In the genomic region with DNA sequence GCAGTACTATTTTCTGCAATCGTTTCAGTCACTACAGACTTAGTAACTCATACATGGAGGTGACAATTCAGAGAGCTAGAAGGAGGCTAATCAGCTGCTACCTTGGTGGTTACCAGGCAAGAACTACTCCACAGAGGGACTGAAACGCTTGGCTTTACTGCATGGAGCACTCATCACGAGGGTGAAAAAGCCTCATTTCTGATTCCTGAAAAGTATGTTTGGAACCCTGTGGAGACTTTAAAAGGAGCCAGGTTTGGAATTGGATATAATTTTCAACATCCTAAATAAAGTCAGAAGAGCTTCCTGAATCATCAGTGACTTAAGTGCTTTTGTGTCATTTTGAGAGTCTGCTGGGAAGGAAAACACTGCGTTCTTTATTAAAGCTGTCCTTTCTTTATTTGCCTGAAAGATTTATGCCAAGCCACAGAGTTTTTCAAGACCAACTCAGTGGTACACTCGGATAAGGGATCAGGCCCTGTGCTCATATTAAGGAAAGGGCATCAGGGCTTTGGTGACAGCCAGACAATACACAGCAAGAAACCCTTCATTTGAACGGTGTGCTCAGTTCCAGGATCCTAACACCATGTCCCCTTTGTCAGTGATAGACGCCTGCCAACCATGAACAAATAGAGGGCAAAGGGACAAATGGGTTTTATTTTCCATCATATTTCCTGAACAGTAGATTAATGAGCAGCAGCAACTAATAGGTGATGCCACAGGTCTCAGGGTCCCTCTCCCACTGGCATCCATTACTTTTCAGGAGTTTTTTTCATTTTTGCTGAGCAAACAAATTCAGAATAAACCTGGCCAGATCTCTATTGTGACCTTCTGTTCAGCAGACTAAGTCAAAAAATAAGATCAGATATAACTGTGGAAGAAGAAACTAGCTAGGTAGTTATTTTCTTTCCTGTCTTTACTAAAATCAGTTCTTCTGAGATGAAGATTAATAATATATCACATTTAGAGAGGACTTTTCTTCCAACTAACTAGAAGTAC, we compare ENCODE assay signal across 10 cellular contexts.
A peak's percentile ranks its signal among the peaks of the same experiment; 100 is the strongest.
DNase-seq lines count a peak whose midpoint lies in the region; ATAC-seq and TF ChIP-seq lines count a peak whose summit lies in the region.
"Had no signal": no experiment of that assay in that cellular context is flagged by ENCODE, and none has a peak within 500 bp of the region (broad histone marks: within the 10 kb centered on the region; RNA-seq: fewer than 3 reads in every experiment).

No MANE protein-coding gene starts in this region.

- peak overlapping the region; percentile 89 for H3K27ac ChIP-seq in caudate nucleus (ENCODE audit: low read depth, low read length)
- no peak overlapping the region for H3K27ac ChIP-seq in right lobe of liver
- H3K27ac ChIP-seq: PC-9 had no signal

- H3K36me3 ChIP-seq in right lobe of liver = peaks cover 0 to 9% (median 2%) of the 10 kb centered on the region in 4 donors

- ATAC-seq in right lobe of liver (peak; percentile 64 to 91 (median 80)), esophagus mucosa (no peak)

- TF ChIP-seq CTCF in right lobe of liver (IDR thresholded peaks at IDR 0.05) = no peak

- intact Hi-C loops in right lobe of liver (cut with DNase I) = no loop called here

- DNase-seq in A172 (ENCODE audit: low spot score) = peak; percentile 14
- peak; percentile 24 for DNase-seq in NCI-H128 (lab: John Stamatoyannopoulos, UW; ENCODE audit: unreplicated experiment)
- peak in 26 of 61 donors; percentile 3 to 41 (median 16) for DNase-seq in caudate nucleus (lab: John Stamatoyannopoulos, UW)
- no peak for DNase-seq in right lobe of liver
- no peak for DNase-seq in NCI-H526 treated with DMSO at 0.1 percent for 48 hours (lab: John Stamatoyannopoulos, UW)
- DNase-seq in NCI-H82 (lab: John Stamatoyannopoulos, UW) = no peak
- DNase-seq in HuH-7 (ENCODE audit: low spot score) = no peak
- DNase-seq: BE2C, PC-9 had no signal

- WGBS in right lobe of liver (ENCODE audit: insufficient coverage, low coverage, low lambda C conversion rate, missing lambda C conversion rate) = 55% methylated on average over 7 of the region's 7 CpGs

- no peaks in the 10 kb centered on the region for H3K27me3 ChIP-seq in right lobe of liver
- H3K27me3 ChIP-seq: BE2C had no signal

- H3K4me3 ChIP-seq in right lobe of liver = no peak overlapping the region
- H3K4me3 ChIP-seq: PC-9 had no signal

- no peaks in the 10 kb centered on the region for H3K9me3 ChIP-seq in right lobe of liver
- H3K9me3 ChIP-seq: BE2C had no signal

- no peak for TF ChIP-seq POLR2A in right lobe of liver (IDR thresholded peaks at IDR 0.05)

- peaks cover 0 to 8% (median 0%) of the 10 kb centered on the region in 4 donors for H3K4me1 ChIP-seq in right lobe of liver
- H3K4me1 ChIP-seq: BE2C had no signal

Comparison
In these comparisons a context has a peak if more than half of its experiments do, and no peak if none do; other contexts are left out.
1. DNase-seq: peak in A172 (single experiment) and NCI-H128 (single experiment); none in right lobe of liver (0 of 3), NCI-H526 treated with DMSO at 0.1 percent for 48 hours (single experiment), NCI-H82 (single experiment) and HuH-7 (single experiment).